In genomic region chr1:179366093-179366800, GRCh38 we compare ENCODE assay signal across 8 cellular contexts. TPM values are rescaled to one million over a fixed set of nuclear protein-coding genes. Genes with fewer than 3 reads are reported as not detected.
DNase-seq lines count a peak whose midpoint lies in the region; ATAC-seq, FAIRE-seq and TF ChIP-seq lines count a peak whose summit lies in the region.

No MANE protein-coding gene starts in this region.

- intact Hi-C loops in activated CD8-positive, alpha-beta T cell treated with anti-CD3 and anti-CD28 coated beads for 36 hours (cut with micrococcal nuclease): loop anchor here (5.0 kb wide), 2 partner anchors 69 to 239 kb away; no protein-coding TSS in a partner anchor
- intact Hi-C loops in gastrocnemius medialis (cut with DNase I; ENCODE audit: low total_unique reads): loop anchor here (5.0 kb wide), 2 partner anchors 74 to 114 kb away; partner anchors contain the start of gene SOAT1

- no peaks in the 10 kb centered on the region for H4K20me1 ChIP-seq in BLaER1

- DNase-seq in GM19239 (ENCODE audit: insufficient read length, low spot score) (no peak), right atrium auricular region (ENCODE audit: low spot score) (no peak), gastrocnemius medialis (no peak), UCSD-AML1 (lab: John Stamatoyannopoulos, UW; ENCODE audit: unreplicated experiment) (no peak), T1000 (lab: John Stamatoyannopoulos, UW) (no peak)
- no peak for DNase-seq in activated CD8-positive, alpha-beta T cell treated with anti-CD3 and anti-CD28 coated beads for 36 hours

- peak overlapping the region; percentile 91 for H3K27ac ChIP-seq in BLaER1
- peak overlapping the region; percentile 81 to 86 for H3K27ac ChIP-seq in right atrium auricular region
- H3K27ac ChIP-seq in gastrocnemius medialis: peak overlapping the region; percentile 66 to 79 (median 77)

- in situ Hi-C loops in gastrocnemius medialis (cut with MboI; ENCODE audit: low sequenced_read_pairs in 4 of 4): loop anchor here (5.0 to 25.0 kb wide), 6 partner anchors 129 to 829 kb away; partner anchors contain the start of genes ABL2 (in 1 of the 4) and TOR3A (in 1 of the 4)

- TF ChIP-seq CTCF in activated CD8-positive, alpha-beta T cell treated with anti-CD3 and anti-CD28 coated beads for 36 hours (IDR thresholded peaks at IDR 0.05): no peak
- TF ChIP-seq CTCF in right atrium auricular region (IDR thresholded peaks at IDR 0.05): no peak
- no peak for TF ChIP-seq CTCF in gastrocnemius medialis (IDR thresholded peaks at IDR 0.05 in 4 of 5, conservative IDR thresholded peaks at IDR 0.05 in 1 of 5)

- H3K9me3 ChIP-seq in BLaER1 (no peaks in the 10 kb centered on the region), right atrium auricular region (no peaks in the 10 kb centered on the region), gastrocnemius medialis (no peaks in the 10 kb centered on the region)

- no peaks in the 10 kb centered on the region for H3K36me3 ChIP-seq in BLaER1
- H3K36me3 ChIP-seq in right atrium auricular region: no peaks in the 10 kb centered on the region
- no peaks in the 10 kb centered on the region for H3K36me3 ChIP-seq in gastrocnemius medialis

- H3K4me1 ChIP-seq in BLaER1 (peaks cover 13% of the 10 kb centered on the region), right atrium auricular region (no peaks in the 10 kb centered on the region), gastrocnemius medialis (peaks cover 0 to 6% of the 10 kb centered on the region in 2 donors)

- FAIRE-seq in GM19239 (lab: Jason Lieb, UNC): peak; percentile 51

- H3K9me3 Mint-ChIP-seq in activated CD8-positive, alpha-beta T cell treated with anti-CD3 and anti-CD28 coated beads for 36 hours: no peaks in the 10 kb centered on the region

- no peaks in the 10 kb centered on the region for H3K27me3 ChIP-seq in BLaER1
- H3K27me3 ChIP-seq in right atrium auricular region: no peaks in the 10 kb centered on the region
- no peaks in the 10 kb centered on the region for H3K27me3 ChIP-seq in gastrocnemius medialis

- CTCF ChIA-PET in activated CD8-positive, alpha-beta T cell treated with anti-CD3 and anti-CD28 coated beads for 36 hours (lab: Charles Lee): interaction anchor here (1.1 to 8.4 kb wide), 3 partner anchors 72 to 286 kb away, joined by 4 to 70 read pairs (median 6); partner anchors contain the start of gene TOR3A

- H3K4me3 ChIP-seq in BLaER1 (peak overlapping the region; percentile 80), right atrium auricular region (peak overlapping the region; percentile 61 to 63), gastrocnemius medialis (peak overlapping the region; percentile 59 to 70 (median 61))

- ATAC-seq in HG03565 (IDR thresholded peaks at IDR 0.05; ENCODE audit: unreplicated experiment): peak; percentile 20
- no peak for ATAC-seq in activated CD8-positive, alpha-beta T cell treated with anti-CD3 and anti-CD28 coated beads for 36 hours
- ATAC-seq in gastrocnemius medialis: no peak

- POLR2A ChIA-PET in activated CD8-positive, alpha-beta T cell treated with anti-CD3 and anti-CD28 coated beads for 36 hours (lab: Charles Lee): interaction anchor here (0.6 to 1.2 kb wide), 4 partner anchors 12 to 285 kb away, joined by 3 read pairs; no protein-coding TSS in a partner anchor

- H3K27me3 Mint-ChIP-seq in activated CD8-positive, alpha-beta T cell treated with anti-CD3 and anti-CD28 coated beads for 36 hours: no peaks in the 10 kb centered on the region

- peak in 1 of 2 donors; percentile 5 for TF ChIP-seq POLR2A in gastrocnemius medialis (IDR thresholded peaks at IDR 0.05)

- H3K4me2 ChIP-seq in BLaER1: peak overlapping the region; percentile 80

- H3K9ac ChIP-seq in BLaER1: peak overlapping the region; percentile 84

- peaks cover 9% of the 10 kb centered on the region for H3K4me1 Mint-ChIP-seq in activated CD8-positive, alpha-beta T cell treated with anti-CD3 and anti-CD28 coated beads for 36 hours (ENCODE audit: low read depth)

- peak overlapping the region; percentile 93 for H3K4me3 Mint-ChIP-seq in activated CD8-positive, alpha-beta T cell treated with anti-CD3 and anti-CD28 coated beads for 36 hours

- H3K27ac Mint-ChIP-seq in activated CD8-positive, alpha-beta T cell treated with anti-CD3 and anti-CD28 coated beads for 36 hours: peak overlapping the region; percentile 100

- H3K36me3 Mint-ChIP-seq in activated CD8-positive, alpha-beta T cell treated with anti-CD3 and anti-CD28 coated beads for 36 hours (ENCODE audit: low read depth): no peaks in the 10 kb centered on the region

RNA-seq across cellular contexts. Expression of gene AXDND1, which starts 0.5 kb away (rescaled TPM):
- total RNA-seq in activated CD8-positive, alpha-beta T cell treated with anti-CD3 and anti-CD28 coated beads for 36 hours: 1 to 10 TPM in 1 of 2 experiments, under 1 TPM in 1; 0.27 to 1.5 TPM
- total RNA-seq in right atrium auricular region (not detected), gastrocnemius medialis (not detected)
